In the genomic region with DNA sequence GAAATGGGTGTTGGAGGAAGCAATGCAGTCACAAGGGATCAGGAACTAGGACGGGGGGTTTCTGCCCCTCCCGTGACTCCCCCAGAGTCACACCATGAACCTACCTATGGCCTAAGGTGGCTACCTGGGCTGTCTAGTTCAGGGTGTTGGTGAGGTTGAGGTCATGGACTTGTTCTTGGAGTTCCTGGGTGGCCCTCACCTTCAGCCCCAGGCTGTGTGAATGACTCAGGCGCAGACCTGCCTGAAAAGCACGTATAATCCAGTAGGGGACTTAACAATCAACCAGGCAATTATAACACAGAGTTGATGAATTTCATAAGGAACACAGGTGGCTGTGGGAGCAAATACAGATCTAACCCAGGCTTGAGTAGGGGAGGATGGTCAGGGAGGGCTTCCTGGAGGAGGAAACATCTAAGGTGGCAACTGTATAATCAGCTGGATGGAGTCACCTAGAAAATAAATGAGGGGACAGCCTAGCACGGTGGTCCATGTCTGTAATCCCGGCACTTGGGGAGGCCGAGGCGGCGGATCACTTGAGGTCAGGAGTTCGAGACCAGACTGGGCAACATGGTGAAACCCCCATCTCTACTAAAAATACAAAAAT, we compare ENCODE assay signal across 13 cellular contexts. TPM values are rescaled to one million over a fixed set of nuclear protein-coding genes. Genes with fewer than 3 reads are reported as not detected.
DNase-seq lines count a peak whose midpoint lies in the region; ATAC-seq and TF ChIP-seq lines count a peak whose summit lies in the region.
"Had no signal": no experiment of that assay in that cellular context is flagged by ENCODE, and none has a peak within 500 bp of the region (broad histone marks: within the 10 kb centered on the region; RNA-seq: fewer than 3 reads in every experiment).

No MANE protein-coding gene starts in this region.

- POLR2A ChIA-PET in activated CD4-positive, alpha-beta T cell treated with anti-CD3 and anti-CD28 coated beads for 36 hours (lab: Charles Lee) = interaction anchor here (0.9 kb wide), 1 partner anchor 108 kb away, joined by 3 read pairs; no protein-coding TSS in a partner anchor

- no peaks in the 10 kb centered on the region for H3K27me3 Mint-ChIP-seq in activated CD4-positive, alpha-beta T cell treated with anti-CD3 and anti-CD28 coated beads for 36 hours
- H3K27me3 Mint-ChIP-seq in activated naive CD8-positive, alpha-beta T cell treated with anti-CD3 and anti-CD28 coated beads, Interleukin-2, amount 50 U/mL, for 24 hours = no peaks in the 10 kb centered on the region
- no peaks in the 10 kb centered on the region for H3K27me3 Mint-ChIP-seq in natural killer cell (ENCODE audit: low read depth in 2 of 2)

- peak overlapping the region; percentile 45 for H3K27ac Mint-ChIP-seq in activated CD4-positive, alpha-beta T cell treated with anti-CD3 and anti-CD28 coated beads for 36 hours
- H3K27ac Mint-ChIP-seq in activated naive CD8-positive, alpha-beta T cell treated with anti-CD3 and anti-CD28 coated beads, Interleukin-2, amount 50 U/mL, for 24 hours = peak overlapping the region; percentile 63
- peak overlapping the region; percentile 87 to 93 for H3K27ac Mint-ChIP-seq in natural killer cell

- peaks cover 7% of the 10 kb centered on the region for H3K36me3 Mint-ChIP-seq in activated CD4-positive, alpha-beta T cell treated with anti-CD3 and anti-CD28 coated beads for 36 hours (ENCODE audit: low read depth)
- H3K36me3 Mint-ChIP-seq in activated naive CD8-positive, alpha-beta T cell treated with anti-CD3 and anti-CD28 coated beads, Interleukin-2, amount 50 U/mL, for 24 hours (ENCODE audit: low read depth) = peaks cover 2% of the 10 kb centered on the region
- no peaks in the 10 kb centered on the region for H3K36me3 Mint-ChIP-seq in natural killer cell

- peaks cover 14% of the 10 kb centered on the region for H3K4me1 Mint-ChIP-seq in activated CD4-positive, alpha-beta T cell treated with anti-CD3 and anti-CD28 coated beads for 36 hours
- peaks cover 17% of the 10 kb centered on the region for H3K4me1 Mint-ChIP-seq in activated naive CD8-positive, alpha-beta T cell treated with anti-CD3 and anti-CD28 coated beads, Interleukin-2, amount 50 U/mL, for 24 hours
- peaks cover 13 to 19% of the 10 kb centered on the region in 2 donors for H3K4me1 Mint-ChIP-seq in natural killer cell

- H3K9me3 Mint-ChIP-seq in activated CD4-positive, alpha-beta T cell treated with anti-CD3 and anti-CD28 coated beads for 36 hours (ENCODE audit: low read depth) = no peaks in the 10 kb centered on the region
- no peaks in the 10 kb centered on the region for H3K9me3 Mint-ChIP-seq in activated naive CD8-positive, alpha-beta T cell treated with anti-CD3 and anti-CD28 coated beads, Interleukin-2, amount 50 U/mL, for 24 hours
- no peaks in the 10 kb centered on the region for H3K9me3 Mint-ChIP-seq in natural killer cell

- CTCF ChIA-PET in activated CD4-positive, alpha-beta T cell treated with anti-CD3 and anti-CD28 coated beads for 36 hours (lab: Charles Lee) = interaction anchor here (0.6 to 3.4 kb wide), 7 partner anchors 20 to 1730 kb away, joined by 3 to 38 read pairs (median 3); partner anchors contain the start of genes GPR108 and TRIP10

- ATAC-seq in activated CD4-positive, alpha-beta T cell treated with anti-CD3 and anti-CD28 coated beads for 36 hours = no peak
- ATAC-seq in activated naive CD8-positive, alpha-beta T cell treated with anti-CD3 and anti-CD28 coated beads, Interleukin-2, amount 50 U/mL, for 24 hours = no peak
- ATAC-seq in natural killer cell = no peak

- H3K4me3 Mint-ChIP-seq in activated CD4-positive, alpha-beta T cell treated with anti-CD3 and anti-CD28 coated beads for 36 hours = no peak overlapping the region
- peak overlapping the region; percentile 39 for H3K4me3 Mint-ChIP-seq in activated naive CD8-positive, alpha-beta T cell treated with anti-CD3 and anti-CD28 coated beads, Interleukin-2, amount 50 U/mL, for 24 hours
- H3K4me3 Mint-ChIP-seq in natural killer cell = no peak overlapping the region

- intact Hi-C loops in activated CD4-positive, alpha-beta T cell treated with anti-CD3 and anti-CD28 coated beads for 36 hours (cut with DNase I, micrococcal nuclease) = loop anchor here (1.0 to 5.0 kb wide), 6 partner anchors 59 to 499 kb away; partner anchors contain the start of genes CLPP (in 1 of the 2), TNFSF9 (in 1 of the 2) and VAV1 (in 1 of the 2)
- intact Hi-C loops in natural killer cell (cut with micrococcal nuclease) (loop anchor here (1.0 to 2.0 kb wide), 3 partner anchors 89 to 581 kb away; partner anchors contain the start of genes SH2D3A and VAV1), cardiac septum (cut with DNase I) (loop anchor here (2.0 to 5.0 kb wide), 2 partner anchors 123 to 344 kb away; partner anchors contain the start of gene TRIP10)

- peak; percentile 33 for DNase-seq in activated CD4-positive, alpha-beta T cell treated with anti-CD3 and anti-CD28 coated beads for 36 hours
- DNase-seq in activated CD4-positive, alpha-beta T cell treated with anti-CD3 and anti-CD28 coated beads, Interleukin-2, amount 50 U/mL, for 48 hours = no peak
- DNase-seq in M059J (ENCODE audit: low read depth) (peak; percentile 15), natural killer cell (no peak), GOT3 (lab: John Stamatoyannopoulos, UW) (no peak), cardiac septum (ENCODE audit: low spot score) (no peak), SKM-1 treated with dmso at 0.1 percent for 144 hours (lab: John Stamatoyannopoulos, UW; ENCODE audit: unreplicated experiment) (no peak)
- DNase-seq in activated naive CD8-positive, alpha-beta T cell treated with anti-CD3 and anti-CD28 coated beads, Interleukin-2, amount 50 U/mL, for 24 hours = no peak
- DNase-seq: amniotic stem cell, GDM1, IMR-90, NCI-H1417 treated with DMSO at 0.1 percent for 48 hours, NCI-H510A treated with DMSO at 0.1 percent for 48 hours had no signal

- TF ChIP-seq CTCF in natural killer cell (IDR thresholded peaks at IDR 0.05) = no peak

RNA-seq across cellular contexts. Expression of gene ADGRE1, which starts 25.6 kb away (rescaled TPM):
- total RNA-seq in activated CD4-positive, alpha-beta T cell treated with anti-CD3 and anti-CD28 coated beads for 36 hours = 1 to 10 TPM; 6.0 to 6.5 TPM
- total RNA-seq in M059J (2014; rRNA removed; shearing (Covaris generic)) = 0.79 and 0.89 TPM in 2 replicates
- 10 to 100 TPM in 2 of 3 donors, 1 to 10 TPM in 1; 2.6 to 13.7 (median 13.0) TPM for total RNA-seq in natural killer cell
- total RNA-seq in cardiac septum = 0.62 TPM
- total RNA-seq: IMR-90 had no signal

Comparison
In these comparisons a context has a peak if more than half of its experiments do, and no peak if none do; other contexts are left out.
1. DNase-seq: peak in activated CD4-positive, alpha-beta T cell treated with anti-CD3 and anti-CD28 coated beads for 36 hours (single experiment) and M059J (single experiment); none in activated CD4-positive, alpha-beta T cell treated with anti-CD3 and anti-CD28 coated beads, Interleukin-2, amount 50 U/mL, for 48 hours (0 of 2), activated naive CD8-positive, alpha-beta T cell treated with anti-CD3 and anti-CD28 coated beads, Interleukin-2, amount 50 U/mL, for 24 hours (single experiment), natural killer cell (single experiment), GOT3 (single experiment), cardiac septum (single experiment) and SKM-1 treated with dmso at 0.1 percent for 144 hours (single experiment).
2. Peak in every context shown above with its lines, with median percentiles within 50 percentile points of each other: H3K27ac Mint-ChIP-seq.